ENCODE assay signal across 24 cellular contexts in the genomic region with DNA sequence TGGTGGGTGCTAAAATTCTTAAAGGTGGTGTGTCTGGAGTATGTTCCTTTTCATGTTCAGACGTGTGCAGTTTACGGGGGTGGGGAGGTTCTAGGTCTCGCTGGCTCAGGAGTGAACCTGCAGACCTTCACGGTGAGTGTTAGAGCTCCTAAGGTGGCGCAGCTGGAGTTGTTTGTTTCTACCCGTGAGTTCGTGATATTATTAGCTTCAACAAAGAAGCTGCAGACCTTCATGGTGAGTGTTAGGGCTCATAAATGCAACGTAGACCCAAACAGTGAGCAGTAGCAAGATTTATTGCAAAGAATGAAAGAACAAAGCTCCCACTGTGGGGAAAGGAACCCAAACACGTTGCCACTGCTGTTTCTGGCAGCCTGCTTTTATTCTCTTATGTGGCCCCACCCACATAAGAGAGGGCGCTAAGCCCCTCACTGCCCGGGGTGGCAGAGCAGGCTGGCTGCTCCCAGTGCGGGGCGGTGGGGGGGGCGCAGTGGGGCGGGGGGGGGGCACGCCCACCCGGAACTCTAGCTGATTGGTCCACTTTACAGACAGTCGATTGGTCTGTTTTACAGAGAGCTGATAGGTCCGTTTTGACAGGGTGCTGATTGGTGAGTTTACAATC. TPM values are rescaled to one million over a fixed set of nuclear protein-coding genes. Genes with fewer than 3 reads are reported as not detected.
DNase-seq lines count a peak whose midpoint lies in the region; ATAC-seq, FAIRE-seq and TF ChIP-seq lines count a peak whose summit lies in the region.
"Had no signal": no experiment of that assay in that cellular context is flagged by ENCODE, and none has a peak within 500 bp of the region (broad histone marks: within the 10 kb centered on the region; RNA-seq: fewer than 3 reads in every experiment).

No MANE protein-coding gene starts in this region.

- CTCF ChIA-PET in HCT116 (lab: Charles Lee) (interaction anchor here (2.1 kb wide), 1 partner anchor 14 kb away, joined by 5 read pairs; no protein-coding TSS in a partner anchor), K562 (lab: Yijun Ruan, JAX; ENCODE audit: low intra/inter-chr PET ratio) (no interaction called here)

- H4K20me1 ChIP-seq in HCT116 (ENCODE audit: insufficient read depth) (no peaks in the 10 kb centered on the region), K562 (replicated peaks; ENCODE audit: control insufficient read depth, insufficient read depth, low read length) (no peaks in the 10 kb centered on the region)

- TF ChIP-seq RAD21 in HCT116 (IDR thresholded peaks at IDR 0.05; ENCODE audit: low read depth) = no peak
- no peak for TF ChIP-seq RAD21 in K562 (CRISPR knock-in tag; conservative IDR thresholded peaks at IDR 0.05 in 1 of 2, IDR thresholded peaks at IDR 0.05 in 1 of 2)

- no peaks in the 10 kb centered on the region for H3K9me1 ChIP-seq in K562 (ENCODE audit: control insufficient read depth, insufficient read depth, low read length)

- H3K9me2 ChIP-seq in HCT116 (ENCODE audit: insufficient read depth) = no peaks in the 10 kb centered on the region

- RAD21 ChIA-PET in HCT116 (lab: Charles Lee; ENCODE audit: low non-redundant PET in 1 of 2, low total read pairs in 2 of 2, uncharacterized antibody in 2 of 2, unreplicated experiment in 2 of 2) = no interaction called here

- H3K4me3 ChIP-seq in HCT116 (replicated peaks in 1 of 2; ENCODE audit: low read depth in 1 of 2, low read length in 2 of 2) (no peak overlapping the region), K562 (no peak overlapping the region), rectal smooth muscle tissue (ENCODE audit: low read length) (peak overlapping the region; percentile 18)
- H3K4me3 ChIP-seq in effector memory CD4-positive, alpha-beta T cell (ENCODE audit: insufficient read depth, low read depth, low read length, poor library complexity, severe bottlenecking) = no peak overlapping the region

- no peak overlapping the region for H3K4me2 ChIP-seq in HCT116 (ENCODE audit: low read length)
- H3K4me2 ChIP-seq in K562 (ENCODE audit: insufficient read depth, low read length) = no peak overlapping the region

- POLR2A ChIA-PET in HCT116 (lab: Charles Lee) (interaction anchor here (1.2 kb wide), 1 partner anchor 20 kb away, joined by 3 read pairs; no protein-coding TSS in a partner anchor), K562 (lab: Yijun Ruan, JAX) (interaction anchor here (1.1 to 2.5 kb wide), 3 partner anchors 10 to 66 kb away, joined by 3 to 8 read pairs (median 4); no protein-coding TSS in a partner anchor)

- no peaks in the 10 kb centered on the region for H3K27me3 ChIP-seq in HCT116 (ENCODE audit: insufficient read depth, low read length)
- no peaks in the 10 kb centered on the region; a peak in 1 of 5 replicates for H3K27me3 ChIP-seq in K562 (ENCODE audit: control insufficient read depth in 2 of 2, insufficient read depth in 2 of 2, low read length in 2 of 2)
- no peaks in the 10 kb centered on the region for H3K27me3 ChIP-seq in rectal smooth muscle tissue (ENCODE audit: control insufficient read depth, insufficient read depth, low read length)
- H3K27me3 ChIP-seq in effector memory CD4-positive, alpha-beta T cell (replicated peaks; ENCODE audit: control insufficient read depth, insufficient read depth, low read length, poor library complexity, severe bottlenecking) = no peaks in the 10 kb centered on the region

- 72% methylated on average over 14 of the region's 19 CpGs for WGBS in K562 (ENCODE audit: insufficient coverage, low coverage, missing lambda C conversion rate)

- TF ChIP-seq CTCF in HCT116 (IDR thresholded peaks at IDR 0.05 in 2 of 3, conservative IDR thresholded peaks at IDR 0.05 in 1 of 3; ENCODE audit: borderline replicate concordance in 1 of 3, insufficient read depth in 1 of 3, low read depth in 2 of 3, low read length in 2 of 3) (no peak), K562 (IDR thresholded peaks at IDR 0.05 in 2 of 3, conservative IDR thresholded peaks at IDR 0.05 in 1 of 3; ENCODE audit: insufficient read depth in 2 of 3, low read depth in 1 of 3, low read length in 3 of 3) (no peak)

- no peaks in the 10 kb centered on the region for H3K79me2 ChIP-seq in HCT116 (ENCODE audit: insufficient read depth, low read length)
- H3K79me2 ChIP-seq in K562 (ENCODE audit: control insufficient read depth, insufficient read depth, low read length) = no peaks in the 10 kb centered on the region

- TF ChIP-seq POLR2A in HCT116 (IDR thresholded peaks at IDR 0.05; ENCODE audit: borderline replicate concordance, extremely low read depth, insufficient read depth, insufficient read length) (no peak), K562 (conservative IDR thresholded peaks at IDR 0.05) (no peak)

- intact Hi-C loops in HCT116 (cut with micrococcal nuclease) (no loop called here), K562 (cut with micrococcal nuclease) (no loop called here)

- H2AFZ ChIP-seq in HCT116 (ENCODE audit: low read depth, low read length, poor library complexity, severe bottlenecking) (no peak overlapping the region), K562 (ENCODE audit: low read depth, low read length) (peak overlapping the region; percentile 69)

- ATAC-seq in HCT116 (0 out of 2 replicates have a peak, but pooled peaks have one; percentile 20), K562 (no peak), HG02678 (IDR thresholded peaks at IDR 0.05; ENCODE audit: unreplicated experiment) (no peak)
- ATAC-seq: CD8-positive, alpha-beta T cell had no signal

- H3K27ac ChIP-seq in HCT116 (ENCODE audit: low read depth, low read length) (no peak overlapping the region), K562 (ENCODE audit: extremely low read depth, low read depth, low read length) (no peak overlapping the region), rectal smooth muscle tissue (ENCODE audit: low read depth, low read length) (no peak overlapping the region)
- H3K27ac ChIP-seq in effector memory CD4-positive, alpha-beta T cell (ENCODE audit: insufficient read depth, low read length, poor library complexity, severe bottlenecking) = no peak overlapping the region
- H3K27ac ChIP-seq: C4-2B, RWPE1 had no signal

- H3K9me3 ChIP-seq in HCT116 (ENCODE audit: control insufficient read depth in 1 of 2, insufficient read depth in 1 of 2, low read depth in 1 of 2, low read length in 2 of 2) = no peaks in the 10 kb centered on the region
- no peaks in the 10 kb centered on the region for H3K9me3 ChIP-seq in K562 (replicated peaks; ENCODE audit: control insufficient read depth, insufficient read depth, low read depth, low read length)
- no peaks in the 10 kb centered on the region for H3K9me3 ChIP-seq in effector memory CD4-positive, alpha-beta T cell (ENCODE audit: control insufficient read depth, low read length)
- H3K9me3 ChIP-seq: Caco-2 had no signal

- DNase-seq in HCT116 (ENCODE audit: low read depth, low spot score) = no peak
- peak; percentile 48 for DNase-seq in NCI-H146 treated with DMSO at 0.1 percent for 48 hours (lab: John Stamatoyannopoulos, UW; ENCODE audit: unreplicated experiment)
- no peak for DNase-seq in K562 (ENCODE audit: extremely low read depth in 1 of 4, low spot score in 3 of 4)
- no peak for DNase-seq in activated T-cell treated with anti-CD3 and anti-CD28 coated beads, Interleukin-2, amount 50 U/mL, for 1 hour
- DNase-seq in effector memory CD4-positive, alpha-beta T cell = no peak
- DNase-seq: Caco-2, DMS79 treated with DMSO at 0.1 percent for 48 hours, GF-D8, HFFc6, NCI-H1092, NCI-H1417 treated with DMSO at 0.1 percent for 48 hours, NCI-H187 treated with DMSO at 0.1 percent for 48 hours, NCI-H2171 treated with DMSO at 0.1 percent for 48 hours, NCI-H524, SHP77 treated with DMSO at 0.1 percent for 48 hours, T-helper 1 cell had no signal

- TF ChIP-seq EP300 in K562 (IDR thresholded peaks at IDR 0.05; ENCODE audit: low read length) = no peak

- BruUV-seq in HCT116 (replicated peaks; lab: Mats Ljungman, UMichigan) = no TSS peak
- no TSS peak for BruUV-seq in K562 (replicated peaks; lab: Mats Ljungman, UMichigan)

- in situ Hi-C loops in K562 (cut with MboI) = no loop called here

- H3K4me1 ChIP-seq in HCT116 (ENCODE audit: control insufficient read depth in 1 of 2, insufficient read depth in 2 of 2, low read length in 2 of 2) (no peaks in the 10 kb centered on the region), K562 (replicated peaks in 1 of 2; ENCODE audit: control insufficient read depth in 2 of 2, insufficient read depth in 2 of 2, low read length in 2 of 2) (no peaks in the 10 kb centered on the region; a peak in 3 of 5 replicates), rectal smooth muscle tissue (ENCODE audit: control insufficient read depth, insufficient read depth, low read length) (no peaks in the 10 kb centered on the region)
- no peaks in the 10 kb centered on the region for H3K4me1 ChIP-seq in effector memory CD4-positive, alpha-beta T cell (ENCODE audit: control insufficient read depth, insufficient read depth, low read length, poor library complexity, severe bottlenecking)

- H3K9ac ChIP-seq in HCT116 (ENCODE audit: low read length) (no peak overlapping the region), K562 (ENCODE audit: insufficient read depth in 1 of 2, low read depth in 2 of 2, low read length in 2 of 2) (no peak overlapping the region), rectal smooth muscle tissue (ENCODE audit: low read length) (no peak overlapping the region)

- FAIRE-seq in K562 (lab: Jason Lieb, UNC) = no peak
- FAIRE-seq: GM12891, H54 had no signal

- H3K36me3 ChIP-seq in HCT116 (ENCODE audit: control insufficient read depth in 1 of 2, insufficient read depth in 2 of 2, low read length in 2 of 2) (no peaks in the 10 kb centered on the region), K562 (ENCODE audit: control insufficient read depth, insufficient read depth, low read length) (no peaks in the 10 kb centered on the region), rectal smooth muscle tissue (ENCODE audit: control insufficient read depth, insufficient read depth, low read length) (no peaks in the 10 kb centered on the region)
- H3K36me3 ChIP-seq in effector memory CD4-positive, alpha-beta T cell (ENCODE audit: control insufficient read depth, insufficient read depth, low read length) = no peaks in the 10 kb centered on the region

RNA-seq across cellular contexts. Expression of a gene that starts 41.3 kb away (rescaled TPM):
- 24.0 TPM for total RNA-seq in HCT116 (2021; ENCODE audit: unreplicated experiment)
- 17.2 and 18.4 TPM in 2 replicates for polyA plus RNA-seq in HCT116 (2012)
- total RNA-seq in K562 (2011; cell fraction: chromatin; rRNA removed; ENCODE audit: low replicate concordance) = 58.9 and 89.1 TPM in 2 replicates
- total RNA-seq in K562 (2011; cell fraction: nucleolus; rRNA removed) = 52.6 and 53.0 TPM in 2 replicates
- total RNA-seq in K562 (2011; cell fraction: nucleoplasm; rRNA removed) = 58.1 and 58.7 TPM in 2 replicates
- total RNA-seq in K562 (2014; rRNA removed) = 42.5 and 46.2 TPM in 2 replicates
- total RNA-seq in K562 (2014; rRNA removed; fragmentation: Illumina TruSeq; extraction: Trizol) = 34.1 and 34.6 TPM in 2 replicates
- 52.9 and 53.5 TPM in 2 replicates for total RNA-seq in K562 (2015; rRNA removed; fragmentation: Illumina TruSeq; extraction: Trizol)
- 64.1 and 73.7 TPM in 2 replicates for total RNA-seq in K562 (2021)
- 66.7 and 72.1 TPM in 2 replicates for polyA plus RNA-seq in K562 (2011; rRNA removed)
- 97.7 and 111 TPM in 2 replicates for polyA plus RNA-seq in K562 (2011; cell fraction: cytosol; rRNA removed)
- polyA plus RNA-seq in K562 (2011; cell fraction: nucleus; rRNA removed) = 50.2 and 57.5 TPM in 2 replicates
- polyA plus RNA-seq in K562 (2012) = 80.2 and 117 TPM in 2 replicates
- 83.7 and 85.6 TPM in 2 replicates for polyA plus RNA-seq in K562 (2014; fragmentation: Illumina TruSeq; extraction: Trizol)
- polyA plus RNA-seq in K562 (2014; fragmentation: Nextera tagmentation; extraction: Ambion mirVana) = 10 to 100 TPM; 42.0 to 47.8 TPM
- polyA plus RNA-seq in K562 (2014; rRNA removed) = 45.6 and 49.8 TPM in 2 replicates
- 82.0 and 85.1 TPM in 2 replicates for polyA minus RNA-seq in K562 (2011; rRNA and poly(A)+ RNA removed)
- 38.0 and 45.0 TPM in 2 replicates for polyA minus RNA-seq in K562 (2011; cell fraction: cytosol; rRNA and poly(A)+ RNA removed)
- 26.5 and 45.9 TPM in 2 replicates for polyA minus RNA-seq in K562 (2011; cell fraction: nucleus; rRNA and poly(A)+ RNA removed)
- total RNA-seq: B cell had no signal
